ENCODE assay signal across 11 cellular contexts in the genomic region with DNA sequence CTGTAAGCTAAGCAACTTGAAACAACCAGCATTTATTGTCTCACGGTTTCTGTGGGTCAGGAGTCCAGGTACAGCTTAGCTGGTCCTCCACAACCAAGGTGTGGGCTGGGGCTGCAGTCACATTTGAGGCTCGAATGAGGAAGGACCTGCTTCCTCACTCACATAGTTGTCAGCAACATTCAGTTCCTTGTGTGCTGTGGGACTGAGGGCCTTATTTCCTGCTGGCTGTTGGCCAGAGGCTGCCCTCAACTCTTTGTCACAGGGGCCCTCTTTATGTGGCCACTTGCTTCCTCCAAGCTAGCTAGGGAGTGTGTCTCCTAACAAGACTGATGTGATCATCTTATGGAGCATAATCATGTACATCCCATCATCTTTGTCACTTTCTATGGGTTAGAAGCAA. TPM values are rescaled to one million over a fixed set of nuclear protein-coding genes. Genes with fewer than 3 reads are reported as not detected.
DNase-seq lines count a peak whose midpoint lies in the region; ATAC-seq and TF ChIP-seq lines count a peak whose summit lies in the region.
"Had no signal": no experiment of that assay in that cellular context is flagged by ENCODE, and none has a peak within 500 bp of the region (broad histone marks: within the 10 kb centered on the region; RNA-seq: fewer than 3 reads in every experiment).

No MANE protein-coding gene starts in this region.

- H3K4me3 Mint-ChIP-seq in activated naive CD8-positive, alpha-beta T cell: no peak overlapping the region
- no peak overlapping the region for H3K4me3 Mint-ChIP-seq in activated naive CD8-positive, alpha-beta T cell treated with anti-CD3 and anti-CD28 coated beads, Interleukin-2, amount 50 U/mL, for 24 hours

- H3K4me1 ChIP-seq in tibial artery (no peaks in the 10 kb centered on the region), ovary (ENCODE audit: insufficient read depth) (no peaks in the 10 kb centered on the region)

- H3K36me3 ChIP-seq in tibial artery (no peaks in the 10 kb centered on the region), ovary (no peaks in the 10 kb centered on the region)
- H3K36me3 ChIP-seq: cardiac muscle cell, vagina had no signal

- no peak for ATAC-seq in activated naive CD8-positive, alpha-beta T cell treated with anti-CD3 and anti-CD28 coated beads, Interleukin-2, amount 50 U/mL, for 24 hours
- peak; percentile 60 to 74 for ATAC-seq in left cardiac atrium

- H3K27ac Mint-ChIP-seq in activated naive CD8-positive, alpha-beta T cell: peak overlapping the region; percentile 67
- no peak overlapping the region for H3K27ac Mint-ChIP-seq in activated naive CD8-positive, alpha-beta T cell treated with anti-CD3 and anti-CD28 coated beads, Interleukin-2, amount 50 U/mL, for 24 hours

- no peak for TF ChIP-seq EP300 in ovary (IDR thresholded peaks at IDR 0.05)

- TF ChIP-seq CTCF in tibial artery (IDR thresholded peaks at IDR 0.05) (no peak), ovary (IDR thresholded peaks at IDR 0.05) (no peak)

- DNase-seq in activated naive CD8-positive, alpha-beta T cell treated with anti-CD3 and anti-CD28 coated beads, Interleukin-2, amount 50 U/mL, for 24 hours: no peak
- DNase-seq in SKM-1 (lab: John Stamatoyannopoulos, UW; ENCODE audit: unreplicated experiment) (peak; percentile 80), left cardiac atrium (peak; percentile 49), tibial artery (peak; percentile 55 to 75), ovary (no peak), NCI-H2107 (lab: John Stamatoyannopoulos, UW) (no peak), posterior cingulate gyrus (no peak)
- DNase-seq: activated T-cell treated with anti-CD3 and anti-CD28 coated beads for 4 hours had no signal

- H3K27me3 ChIP-seq in tibial artery (peaks cover 0 to 5% of the 10 kb centered on the region in 2 donors), ovary (no peaks in the 10 kb centered on the region)
- H3K27me3 ChIP-seq: cardiac muscle cell, vagina had no signal

- H3K27ac ChIP-seq in tibial artery: no peak overlapping the region
- H3K27ac ChIP-seq in ovary: no peak overlapping the region
- H3K27ac ChIP-seq: cardiac muscle cell, vagina had no signal

- no peaks in the 10 kb centered on the region for H3K36me3 Mint-ChIP-seq in activated naive CD8-positive, alpha-beta T cell
- no peaks in the 10 kb centered on the region for H3K36me3 Mint-ChIP-seq in activated naive CD8-positive, alpha-beta T cell treated with anti-CD3 and anti-CD28 coated beads, Interleukin-2, amount 50 U/mL, for 24 hours (ENCODE audit: low read depth)

- H3K4me1 Mint-ChIP-seq in activated naive CD8-positive, alpha-beta T cell (ENCODE audit: low read depth): peaks cover 98% of the 10 kb centered on the region
- peaks cover 95% of the 10 kb centered on the region for H3K4me1 Mint-ChIP-seq in activated naive CD8-positive, alpha-beta T cell treated with anti-CD3 and anti-CD28 coated beads, Interleukin-2, amount 50 U/mL, for 24 hours

- TF ChIP-seq POLR2A in ovary (IDR thresholded peaks at IDR 0.05): no peak

- no peaks in the 10 kb centered on the region for H3K27me3 Mint-ChIP-seq in activated naive CD8-positive, alpha-beta T cell
- no peaks in the 10 kb centered on the region for H3K27me3 Mint-ChIP-seq in activated naive CD8-positive, alpha-beta T cell treated with anti-CD3 and anti-CD28 coated beads, Interleukin-2, amount 50 U/mL, for 24 hours

- no peaks in the 10 kb centered on the region for H3K9me3 Mint-ChIP-seq in activated naive CD8-positive, alpha-beta T cell (ENCODE audit: low read depth)
- no peaks in the 10 kb centered on the region for H3K9me3 Mint-ChIP-seq in activated naive CD8-positive, alpha-beta T cell treated with anti-CD3 and anti-CD28 coated beads, Interleukin-2, amount 50 U/mL, for 24 hours

- H3K4me3 ChIP-seq in tibial artery: no peak overlapping the region
- no peak overlapping the region for H3K4me3 ChIP-seq in ovary
- H3K4me3 ChIP-seq: cardiac muscle cell, vagina had no signal

- WGBS in ovary, 3 donors: 77 to 87% (median 81%) methylated on average over 2 of the region's 2 CpGs

- H3K9me3 ChIP-seq in tibial artery: no peaks in the 10 kb centered on the region
- H3K9me3 ChIP-seq in ovary: no peaks in the 10 kb centered on the region
- H3K9me3 ChIP-seq: vagina had no signal

- intact Hi-C loops in left cardiac atrium (cut with DNase I): no loop called here
- intact Hi-C loops in tibial artery (cut with DNase I; ENCODE audit: low total_unique reads): no loop called here
- intact Hi-C loops in ovary (cut with DNase I): no loop called here
- intact Hi-C loops in posterior cingulate gyrus (cut with DNase I): loop anchor here (5.0 kb wide), 1 partner anchor 35 kb away; no protein-coding TSS in a partner anchor

RNA-seq across cellular contexts. Expression of a gene that starts 29.2 kb away (rescaled TPM):
- total RNA-seq in left cardiac atrium (10 to 100 TPM; 17.5 to 22.4 TPM), ovary (10 to 100 TPM; 11.1 to 27.2 (median 17.9) TPM)
- 10 to 100 TPM in 1 of 2 donors, 1 to 10 TPM in 1; 6.0 to 10.4 TPM for polyA plus RNA-seq in ovary

Comparison
In these comparisons a context has a peak if more than half of its experiments do, and no peak if none do; other contexts are left out.
1. DNase-seq: peak in SKM-1 (single experiment), left cardiac atrium (single experiment) and tibial artery (2 of 2); none in activated naive CD8-positive, alpha-beta T cell treated with anti-CD3 and anti-CD28 coated beads, Interleukin-2, amount 50 U/mL, for 24 hours (single experiment), ovary (0 of 5), NCI-H2107 (single experiment) and posterior cingulate gyrus (0 of 10).